ENCODE assay signal across 2 cellular contexts in genomic region chr17:47669060-47669459, GRCh38.
TF ChIP-seq lines count a peak whose summit lies in the region.

No MANE protein-coding gene starts in this region.

TF ChIP-seq in IMR-90, 13 proteins besides CTCF, POLR2A, EP300 and RAD21:
- TF ChIP-seq SMC3 (IDR thresholded peaks at IDR 0.05; ENCODE audit: low read depth, low read length): no peak
- TF ChIP-seq MAZ (IDR thresholded peaks at IDR 0.05; ENCODE audit: borderline replicate concordance, low read depth, low read length): no peak
- no peak for TF ChIP-seq CEBPB (IDR thresholded peaks at IDR 0.05; ENCODE audit: low read depth, low read length)
- TF ChIP-seq, protein P1, sequence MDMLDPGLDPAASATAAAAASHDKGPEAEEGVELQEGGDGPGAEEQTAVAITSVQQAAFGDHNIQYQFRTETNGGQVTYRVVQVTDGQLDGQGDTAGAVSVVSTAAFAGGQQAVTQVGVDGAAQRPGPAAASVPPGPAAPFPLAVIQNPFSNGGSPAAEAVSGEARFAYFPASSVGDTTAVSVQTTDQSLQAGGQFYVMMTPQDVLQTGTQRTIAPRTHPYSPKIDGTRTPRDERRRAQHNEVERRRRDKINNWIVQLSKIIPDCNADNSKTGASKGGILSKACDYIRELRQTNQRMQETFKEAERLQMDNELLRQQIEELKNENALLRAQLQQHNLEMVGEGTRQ (IDR thresholded peaks at IDR 0.05; ENCODE audit: low read depth, low read length): no peak
- no peak for TF ChIP-seq FOS (IDR thresholded peaks at IDR 0.05; ENCODE audit: low read depth, low read length)
- no peak for TF ChIP-seq ELK1 (IDR thresholded peaks at IDR 0.05; ENCODE audit: borderline replicate concordance, low read depth, low read length)
- no peak for TF ChIP-seq MAFK (IDR thresholded peaks at IDR 0.05; ENCODE audit: low read depth, low read length)
- no peak for TF ChIP-seq BHLHE40 (IDR thresholded peaks at IDR 0.05; ENCODE audit: low read depth, low read length)
- TF ChIP-seq RCOR1 (IDR thresholded peaks at IDR 0.05; ENCODE audit: insufficient replicate concordance, low read length): no peak
- TF ChIP-seq NFE2L2 (IDR thresholded peaks at IDR 0.05; ENCODE audit: low read depth, low read length): no peak
- TF ChIP-seq MXI1 (IDR thresholded peaks at IDR 0.05; ENCODE audit: borderline replicate concordance, low read depth, low read length): no peak
- TF ChIP-seq RFX5 (IDR thresholded peaks at IDR 0.05; ENCODE audit: low read depth, low read length): no peak
- no peak for TF ChIP-seq CHD1 (IDR thresholded peaks at IDR 0.05; ENCODE audit: low read depth, low read length)

TF ChIP-seq in H1, 55 proteins besides CTCF, POLR2A, EP300 and RAD21:
- TF ChIP-seq BRCA1 (IDR thresholded peaks at IDR 0.05; ENCODE audit: low read depth, low read length) (no peak), RNF2 (IDR thresholded peaks at IDR 0.05; ENCODE audit: borderline replicate concordance, low read depth, low read length, missing control alignments, poor library complexity, severe bottlenecking) (no peak), HDAC6 (IDR thresholded peaks at IDR 0.05; ENCODE audit: low read depth, low read length) (no peak), CBX8 (IDR thresholded peaks at IDR 0.05; ENCODE audit: borderline replicate concordance, low read depth, low read length) (no peak), KDM5A (IDR thresholded peaks at IDR 0.05; ENCODE audit: low read length) (no peak), SP2 (IDR thresholded peaks at IDR 0.05; ENCODE audit: low read length) (no peak)
TF ChIP-seq in H1: peak in this region for 0.
